ENCODE assay signal across 8 cellular contexts in the genomic region with DNA sequence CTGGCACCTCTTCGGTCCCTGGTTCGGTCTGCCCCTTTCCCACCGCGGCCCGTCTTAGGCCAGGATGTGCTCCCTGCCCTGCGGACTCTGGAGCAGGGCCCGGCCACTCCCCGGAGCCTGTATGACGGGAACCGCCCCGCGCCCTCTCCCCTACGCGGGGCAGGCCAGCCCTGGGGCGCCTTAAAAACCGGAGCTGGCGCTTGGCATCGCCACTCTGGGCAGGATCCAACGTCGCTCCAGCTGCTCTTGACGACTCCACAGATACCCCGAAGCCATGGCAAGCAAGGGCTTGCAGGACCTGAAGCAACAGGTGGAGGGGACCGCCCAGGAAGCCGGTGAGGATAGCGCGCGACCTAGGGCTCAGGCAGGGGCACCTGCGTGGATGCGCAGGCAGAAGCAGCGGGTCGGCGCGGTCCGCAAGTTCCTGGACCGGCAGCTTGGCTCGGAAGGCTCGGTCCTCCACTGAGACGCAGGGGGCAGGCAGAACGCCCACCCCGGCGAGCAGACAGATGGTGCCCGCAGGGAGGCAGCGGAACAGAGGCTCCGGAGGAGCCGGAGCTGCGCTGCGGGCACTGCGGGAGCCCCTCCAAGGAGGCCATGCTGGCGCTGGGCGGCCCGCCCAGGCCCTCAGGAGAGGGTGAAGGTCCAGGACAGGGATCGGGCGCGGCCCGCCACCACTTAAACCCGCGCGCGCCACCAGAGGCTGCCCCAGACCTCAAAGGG. TPM values are rescaled to one million over a fixed set of nuclear protein-coding genes. Genes with fewer than 3 reads are reported as not detected.
DNase-seq lines count a peak whose midpoint lies in the region; ATAC-seq and TF ChIP-seq lines count a peak whose summit lies in the region.

A gene (plus strand): TSS at position 212 of the 723 bp plus-strand sequence. CDS start 63 bp downstream, at position 275.

- CTCF ChIA-PET in AG04450 (lab: Charles Lee): interaction anchor here (0.7 to 2.9 kb wide), 7 partner anchors 9 to 280 kb away, joined by 3 to 15 read pairs (median 4); a partner anchor contains a TSS

- no peak for TF ChIP-seq CTCF in AG04450 (IDR thresholded peaks at IDR 0.05; ENCODE audit: low read depth, low read length)

- no peak within 1 kb of the TSS for H3K27ac ChIP-seq in AG04450 (ENCODE audit: low read depth, low read length)
- H3K27ac ChIP-seq in muscle layer of duodenum (ENCODE audit: low read length): peak within 1 kb of the TSS; percentile 74

- H3K4me1 ChIP-seq in muscle layer of duodenum (ENCODE audit: control insufficient read depth in 1 of 2, insufficient read depth in 2 of 2, low read length in 2 of 2): peaks cover 13 to 53% of the 10 kb centered on the region in 2 donors

- H3K9me3 ChIP-seq in AG04450 (ENCODE audit: control insufficient read depth, insufficient read depth, low read length) (no peaks in the 10 kb centered on the region; the same call in 1 of the 2 replicates), muscle layer of duodenum (ENCODE audit: control insufficient read depth in 1 of 2, low read length in 2 of 2) (no peaks in the 10 kb centered on the region)

- H3K4me3 ChIP-seq in AG04450 (ENCODE audit: low read depth, low read length) (peak within 1 kb of the TSS; percentile 47), muscle layer of duodenum (ENCODE audit: low read depth in 1 of 2, low read length in 2 of 2) (peak within 1 kb of the TSS; percentile 60 to 76)

- H3K36me3 ChIP-seq in muscle layer of duodenum (ENCODE audit: control insufficient read depth in 1 of 2, insufficient read depth in 2 of 2, low read length in 2 of 2): peaks cover 0 to 6% of the 10 kb centered on the region in 2 donors

- no peak for DNase-seq in AG04450 (ENCODE audit: low read depth, low spot score)
- DNase-seq in NCI-H146 (lab: John Stamatoyannopoulos, UW): peak; percentile 83
- peak; percentile 46 for DNase-seq in ecto neural progenitor cell (ENCODE audit: low spot score)
- no peak for DNase-seq in central memory CD4-positive, alpha-beta T cell

- ATAC-seq in HG02571 (IDR thresholded peaks at IDR 0.05; ENCODE audit: unreplicated experiment): no peak
- ATAC-seq in HG03280 (IDR thresholded peaks at IDR 0.05; ENCODE audit: unreplicated experiment): no peak
- ATAC-seq in GM21737 (IDR thresholded peaks at IDR 0.05; ENCODE audit: unreplicated experiment): no peak

- POLR2A ChIA-PET in AG04450 (lab: Yijun Ruan, JAX): no interaction called here

- H3K27me3 ChIP-seq in AG04450 (ENCODE audit: control insufficient read depth, insufficient read depth, low read length) (no peaks in the 10 kb centered on the region), muscle layer of duodenum (ENCODE audit: low read depth, low read length) (no peaks in the 10 kb centered on the region)

RNA-seq across cellular contexts. Expression of the gene that starts here (rescaled TPM):
- 3.9 and 5.9 TPM in 2 replicates for polyA plus RNA-seq in AG04450 (2011; rRNA removed)
- 0.37 and 0.56 TPM in 2 replicates for polyA minus RNA-seq in AG04450 (2011; rRNA and poly(A)+ RNA removed)

Comparison
In these comparisons a context has a peak if more than half of its experiments do, and no peak if none do; other contexts are left out.
1. DNase-seq: peak in NCI-H146 (single experiment) and ecto neural progenitor cell (single experiment); none in AG04450 (single experiment) and central memory CD4-positive, alpha-beta T cell (single experiment).